ENCODE assay signal across 26 cellular contexts in the genomic region with DNA sequence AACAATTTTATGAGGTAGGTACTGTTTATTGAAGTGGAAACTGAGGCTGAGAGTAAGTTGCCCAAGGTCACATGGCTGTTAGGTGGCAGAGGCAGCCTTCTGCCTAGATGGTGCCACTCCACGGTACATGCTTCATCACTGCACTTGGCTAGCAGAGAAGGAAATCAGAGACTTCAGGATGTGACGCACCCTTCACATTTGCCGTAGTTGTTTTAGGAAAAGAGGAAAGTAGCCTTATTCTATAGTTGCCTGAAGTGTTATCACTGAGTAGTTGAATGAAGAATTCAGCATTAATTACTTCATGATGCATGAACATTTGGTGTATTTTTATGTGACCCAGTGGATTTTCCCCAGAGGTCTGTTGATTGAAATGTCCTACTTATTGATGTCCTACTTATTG.
"Had no signal": no experiment of that assay in that cellular context is flagged by ENCODE, and none has a peak within 500 bp of the region (broad histone marks: within the 10 kb centered on the region; RNA-seq: fewer than 3 reads in every experiment).

No MANE protein-coding gene starts in this region.

- H3K27me3 Mint-ChIP-seq: activated B cell treated with CpG ODN at 0.5 μM for 24 hours; activated CD4-positive, alpha-beta T cell treated with anti-CD3 and anti-CD28 coated beads for 36 hours; activated naive CD4-positive, alpha-beta T cell treated with anti-CD3 and anti-CD28 coated beads, Interleukin-2, amount 10 ng/mL, durations not matched to agents 7 days and 5 days; activated naive CD8-positive, alpha-beta T cell treated with anti-CD3 and anti-CD28 coated beads, Interleukin-2, amount 10 ng/mL, durations not matched to agents 7 days and 5 days; activated T-cell treated with anti-CD3 and anti-CD28 coated beads, Interleukin-2, amount 50 U/mL, for 24 hours; brain; effector memory CD8-positive, alpha-beta T cell had no signal

- H3K27ac Mint-ChIP-seq: activated B cell treated with CpG ODN at 0.5 μM for 24 hours; activated CD4-positive, alpha-beta T cell treated with anti-CD3 and anti-CD28 coated beads for 36 hours; activated naive CD4-positive, alpha-beta T cell treated with anti-CD3 and anti-CD28 coated beads, Interleukin-2, amount 10 ng/mL, durations not matched to agents 7 days and 5 days; activated naive CD8-positive, alpha-beta T cell treated with anti-CD3 and anti-CD28 coated beads, Interleukin-2, amount 10 ng/mL, durations not matched to agents 7 days and 5 days; activated T-cell treated with anti-CD3 and anti-CD28 coated beads, Interleukin-2, amount 50 U/mL, for 24 hours; effector memory CD8-positive, alpha-beta T cell; nephron; T-helper 2 cell treated with Interferon-gamma antibody and Interleukin-4, amounts not matched to agents 5 μg/mL and 100 μg/mL, for 36 hours had no signal

- FAIRE-seq: TTC549 had no signal

- H3K27ac ChIP-seq: ascending aorta, cardiac muscle cell, colonic mucosa, foreskin keratinocyte, left ventricle myocardium inferior, right lobe of liver, testis, transverse colon had no signal

- H3K36me3 Mint-ChIP-seq: activated naive CD4-positive, alpha-beta T cell treated with anti-CD3 and anti-CD28 coated beads, Interleukin-2, amount 10 ng/mL, durations not matched to agents 7 days and 5 days had no signal

- H3K9me3 Mint-ChIP-seq: activated B cell treated with CpG ODN at 0.5 μM for 24 hours; activated naive CD4-positive, alpha-beta T cell treated with anti-CD3 and anti-CD28 coated beads, Interleukin-2, amount 10 ng/mL, durations not matched to agents 7 days and 5 days; activated naive CD8-positive, alpha-beta T cell treated with anti-CD3 and anti-CD28 coated beads, Interleukin-2, amount 10 ng/mL, durations not matched to agents 7 days and 5 days; activated T-cell treated with anti-CD3 and anti-CD28 coated beads, Interleukin-2, amount 50 U/mL, for 24 hours; brain; effector memory CD8-positive, alpha-beta T cell; nephron; T-helper 2 cell treated with Interferon-gamma antibody and Interleukin-4, amounts not matched to agents 5 μg/mL and 100 μg/mL, for 36 hours had no signal

- DNase-seq: activated B cell treated with CpG ODN at 0.5 μM for 24 hours; activated CD4-positive, alpha-beta T cell treated with anti-CD3 and anti-CD28 coated beads for 36 hours; activated CD4-positive, alpha-beta T cell treated with anti-CD3 and anti-CD28 coated beads, Interleukin-2, amount 50 U/mL, for 4 hours; activated CD8-positive, alpha-beta memory T cell treated with anti-CD3 and anti-CD28 coated beads for 24 hours; activated gamma-delta T cell; activated naive CD4-positive, alpha-beta T cell treated with anti-CD3 and anti-CD28 coated beads, Interleukin-2, amount 10 ng/mL, durations not matched to agents 7 days and 5 days; activated naive CD8-positive, alpha-beta T cell treated with anti-CD3 and anti-CD28 coated beads, Interleukin-2, amount 10 ng/mL, durations not matched to agents 7 days and 5 days; activated T-cell treated with anti-CD3 and anti-CD28 coated beads, Interleukin-2, amount 50 U/mL, for 24 hours; cerebellar nuclear complex; colonic mucosa; effector memory CD8-positive, alpha-beta T cell; foreskin keratinocyte; left ventricle myocardium inferior; mucosa of descending colon; right lobe of liver; stimulated activated CD4-positive, alpha-beta T cell treated with anti-CD3 and anti-CD28 coated beads, Interleukin-4, amount 100 ng/mL, for 1 hour; stimulated activated naive CD8-positive, alpha-beta T cell treated with anti-CD3 and anti-CD28 coated beads, Interleukin-15, Interleukin-2, amounts not matched to agents 100 U/mL and 50 U/mL, for 24 hours; T-helper 1 cell; testis; transverse colon had no signal

- H3K4me3 Mint-ChIP-seq: activated B cell treated with CpG ODN at 0.5 μM for 24 hours; activated CD4-positive, alpha-beta T cell treated with anti-CD3 and anti-CD28 coated beads for 36 hours; activated naive CD4-positive, alpha-beta T cell treated with anti-CD3 and anti-CD28 coated beads, Interleukin-2, amount 10 ng/mL, durations not matched to agents 7 days and 5 days; activated naive CD8-positive, alpha-beta T cell treated with anti-CD3 and anti-CD28 coated beads, Interleukin-2, amount 10 ng/mL, durations not matched to agents 7 days and 5 days; activated T-cell treated with anti-CD3 and anti-CD28 coated beads, Interleukin-2, amount 50 U/mL, for 24 hours; brain; effector memory CD8-positive, alpha-beta T cell; nephron; T-helper 2 cell treated with Interferon-gamma antibody and Interleukin-4, amounts not matched to agents 5 μg/mL and 100 μg/mL, for 36 hours had no signal
